Comparison of ENCODE assay signal across 10 cellular contexts in genomic region chr4:109359040-109359646, GRCh38. TPM values are rescaled to one million over a fixed set of nuclear protein-coding genes. Genes with fewer than 3 reads are reported as not detected.
DNase-seq lines count a peak whose midpoint lies in the region; ATAC-seq and TF ChIP-seq lines count a peak whose summit lies in the region.
"Had no signal": no experiment of that assay in that cellular context is flagged by ENCODE, and none has a peak within 500 bp of the region (broad histone marks: within the 10 kb centered on the region; RNA-seq: fewer than 3 reads in every experiment).

No MANE protein-coding gene starts in this region.

- peaks cover 13% of the 10 kb centered on the region for H3K27me3 Mint-ChIP-seq in activated naive CD4-positive, alpha-beta T cell treated with anti-CD3 and anti-CD28 coated beads for 36 hours (ENCODE audit: low read depth)
- H3K27me3 Mint-ChIP-seq in activated CD8-positive, alpha-beta T cell treated with anti-CD3 and anti-CD28 coated beads, Interleukin-2, amount 10 ng/mL, durations not matched to agents 7 days and 5 days (ENCODE audit: low read depth) = peaks cover 54% of the 10 kb centered on the region
- peaks cover 8 to 20% of the 10 kb centered on the region in 2 donors for H3K27me3 Mint-ChIP-seq in stimulated activated naive B cell treated with anti-CD40 and anti-IgM and Interleukin-4, amounts not matched to agents 10 μg/mL and 1 μg/mL and 100 μg/mL, for 72 hours

- H3K79me2 ChIP-seq in smooth muscle cell (ENCODE audit: low read depth) = no peaks in the 10 kb centered on the region

- CTCF ChIA-PET in activated naive CD4-positive, alpha-beta T cell treated with anti-CD3 and anti-CD28 coated beads for 36 hours (lab: Charles Lee) = interaction anchor here (0.7 to 1.1 kb wide), 2 partner anchors 11 to 479 kb away, joined by 3 to 4 read pairs; no protein-coding TSS in a partner anchor
- CTCF ChIA-PET in activated CD8-positive, alpha-beta T cell treated with anti-CD3 and anti-CD28 coated beads, Interleukin-2, amount 10 ng/mL, durations not matched to agents 7 days and 5 days (lab: Charles Lee) = interaction anchor here (1.4 to 2.4 kb wide), 2 partner anchors 47 to 60 kb away, joined by 4 to 7 read pairs; no protein-coding TSS in a partner anchor
- CTCF ChIA-PET in HEK293T (lab: Yijun Ruan, JAX) = no interaction called here

- H3K27ac ChIP-seq in smooth muscle cell (ENCODE audit: low read depth) = no peak overlapping the region
- H3K27ac ChIP-seq: Peyer's patch had no signal

- intact Hi-C loops in activated naive CD4-positive, alpha-beta T cell treated with anti-CD3 and anti-CD28 coated beads for 36 hours (cut with micrococcal nuclease) = no loop called here

- H4K20me1 ChIP-seq in smooth muscle cell (ENCODE audit: low read depth) = no peaks in the 10 kb centered on the region

- DNase-seq in activated naive CD4-positive, alpha-beta T cell treated with anti-CD3 and anti-CD28 coated beads for 36 hours = peak; percentile 23
- no peak for DNase-seq in activated naive CD4-positive, alpha-beta T cell (lab: John Stamatoyannopoulos, UW)
- peak; percentile 78 for DNase-seq in activated CD8-positive, alpha-beta T cell treated with anti-CD3 and anti-CD28 coated beads, Interleukin-2, amount 10 ng/mL, durations not matched to agents 7 days and 5 days
- no peak for DNase-seq in stimulated activated naive B cell treated with anti-CD40 and anti-IgM and Interleukin-4, amounts not matched to agents 10 μg/mL and 1 μg/mL and 100 μg/mL, for 72 hours
- DNase-seq in HEK293T (ENCODE audit: extremely low spot score) (no peak), smooth muscle cell (lab: John Stamatoyannopoulos, UW; ENCODE audit: unreplicated experiment) (no peak), occipital lobe (lab: John Stamatoyannopoulos, UW) (no peak)
- DNase-seq: caudate nucleus, Peyer's patch had no signal

- H3K36me3 Mint-ChIP-seq in activated naive CD4-positive, alpha-beta T cell treated with anti-CD3 and anti-CD28 coated beads for 36 hours (ENCODE audit: low read depth) = no peaks in the 10 kb centered on the region
- peaks cover 26% of the 10 kb centered on the region for H3K36me3 Mint-ChIP-seq in activated CD8-positive, alpha-beta T cell treated with anti-CD3 and anti-CD28 coated beads, Interleukin-2, amount 10 ng/mL, durations not matched to agents 7 days and 5 days (ENCODE audit: low read depth)
- H3K36me3 Mint-ChIP-seq in stimulated activated naive B cell treated with anti-CD40 and anti-IgM and Interleukin-4, amounts not matched to agents 10 μg/mL and 1 μg/mL and 100 μg/mL, for 72 hours = no peaks in the 10 kb centered on the region

- H3F3A ChIP-seq in smooth muscle cell (ENCODE audit: low read depth) = no peaks in the 10 kb centered on the region

- WGBS in smooth muscle cell (ENCODE audit: low lambda C conversion rate) = 81% methylated on average over 3 of the region's 3 CpGs

- no peaks in the 10 kb centered on the region for H3K9me3 ChIP-seq in smooth muscle cell (replicated peaks; ENCODE audit: low read depth)
- H3K9me3 ChIP-seq: Peyer's patch had no signal

- POLR2A ChIA-PET in activated CD8-positive, alpha-beta T cell treated with anti-CD3 and anti-CD28 coated beads, Interleukin-2, amount 10 ng/mL, durations not matched to agents 7 days and 5 days (lab: Charles Lee) = no interaction called here
- POLR2A ChIA-PET in HEK293T (lab: Yijun Ruan, JAX) = no interaction called here

- H3K4me2 ChIP-seq in smooth muscle cell = no peak overlapping the region

- H3K4me1 ChIP-seq in smooth muscle cell (ENCODE audit: low read depth) = no peaks in the 10 kb centered on the region
- H3K4me1 ChIP-seq: Peyer's patch had no signal

- no peak overlapping the region for H3K27ac Mint-ChIP-seq in activated naive CD4-positive, alpha-beta T cell treated with anti-CD3 and anti-CD28 coated beads for 36 hours
- peak overlapping the region; percentile 93 for H3K27ac Mint-ChIP-seq in activated CD8-positive, alpha-beta T cell treated with anti-CD3 and anti-CD28 coated beads, Interleukin-2, amount 10 ng/mL, durations not matched to agents 7 days and 5 days
- no peak overlapping the region for H3K27ac Mint-ChIP-seq in stimulated activated naive B cell treated with anti-CD40 and anti-IgM and Interleukin-4, amounts not matched to agents 10 μg/mL and 1 μg/mL and 100 μg/mL, for 72 hours

- peaks cover 4% of the 10 kb centered on the region for H3K27me3 ChIP-seq in smooth muscle cell (ENCODE audit: low read depth)
- H3K27me3 ChIP-seq: Peyer's patch had no signal

- H3K9ac ChIP-seq in smooth muscle cell (ENCODE audit: low read depth) = no peak overlapping the region

- no peak overlapping the region for H3K4me3 Mint-ChIP-seq in activated naive CD4-positive, alpha-beta T cell treated with anti-CD3 and anti-CD28 coated beads for 36 hours
- peak overlapping the region; percentile 56 for H3K4me3 Mint-ChIP-seq in activated CD8-positive, alpha-beta T cell treated with anti-CD3 and anti-CD28 coated beads, Interleukin-2, amount 10 ng/mL, durations not matched to agents 7 days and 5 days
- no peak overlapping the region for H3K4me3 Mint-ChIP-seq in stimulated activated naive B cell treated with anti-CD40 and anti-IgM and Interleukin-4, amounts not matched to agents 10 μg/mL and 1 μg/mL and 100 μg/mL, for 72 hours

- ATAC-seq in HG03103 (IDR thresholded peaks at IDR 0.05; ENCODE audit: low read depth, unreplicated experiment) = peak; percentile 57
- ATAC-seq in activated CD8-positive, alpha-beta T cell treated with anti-CD3 and anti-CD28 coated beads, Interleukin-2, amount 10 ng/mL, durations not matched to agents 7 days and 5 days = peak; percentile 90
- peak; percentile 56 to 65 for ATAC-seq in stimulated activated naive B cell treated with anti-CD40 and anti-IgM and Interleukin-4, amounts not matched to agents 10 μg/mL and 1 μg/mL and 100 μg/mL, for 72 hours (replicated peaks)

- no peaks in the 10 kb centered on the region for H3K36me3 ChIP-seq in smooth muscle cell (ENCODE audit: low read depth)
- H3K36me3 ChIP-seq: Peyer's patch had no signal

- peaks cover 27% of the 10 kb centered on the region for H3K4me1 Mint-ChIP-seq in activated naive CD4-positive, alpha-beta T cell treated with anti-CD3 and anti-CD28 coated beads for 36 hours (ENCODE audit: low read depth)
- H3K4me1 Mint-ChIP-seq in activated CD8-positive, alpha-beta T cell treated with anti-CD3 and anti-CD28 coated beads, Interleukin-2, amount 10 ng/mL, durations not matched to agents 7 days and 5 days (ENCODE audit: low read depth) = peaks cover 52% of the 10 kb centered on the region
- H3K4me1 Mint-ChIP-seq in stimulated activated naive B cell treated with anti-CD40 and anti-IgM and Interleukin-4, amounts not matched to agents 10 μg/mL and 1 μg/mL and 100 μg/mL, for 72 hours = peaks cover 2 to 4% of the 10 kb centered on the region in 2 donors

- H2AFZ ChIP-seq in smooth muscle cell (ENCODE audit: low read depth) = no peak overlapping the region

- H3K4me3 ChIP-seq in smooth muscle cell = no peak overlapping the region
- H3K4me3 ChIP-seq: Peyer's patch had no signal

- TF ChIP-seq CTCF in smooth muscle cell (IDR thresholded peaks at IDR 0.05; ENCODE audit: borderline replicate concordance, insufficient read depth, poor library complexity, severe bottlenecking) = no peak

- no peaks in the 10 kb centered on the region for H3K9me3 Mint-ChIP-seq in activated naive CD4-positive, alpha-beta T cell treated with anti-CD3 and anti-CD28 coated beads for 36 hours
- H3K9me3 Mint-ChIP-seq in activated CD8-positive, alpha-beta T cell treated with anti-CD3 and anti-CD28 coated beads, Interleukin-2, amount 10 ng/mL, durations not matched to agents 7 days and 5 days (ENCODE audit: insufficient read depth) = peaks cover 7% of the 10 kb centered on the region
- H3K9me3 Mint-ChIP-seq in stimulated activated naive B cell treated with anti-CD40 and anti-IgM and Interleukin-4, amounts not matched to agents 10 μg/mL and 1 μg/mL and 100 μg/mL, for 72 hours = no peaks in the 10 kb centered on the region

TF ChIP-seq in HEK293T, 16 proteins besides CTCF, POLR2A, EP300 and RAD21:
- TF ChIP-seq PKNOX1 (IDR thresholded peaks at IDR 0.05) (no peak), SP1 (IDR thresholded peaks at IDR 0.05) (no peak), FOXM1 (IDR thresholded peaks at IDR 0.05; ENCODE audit: borderline replicate concordance) (no peak)

RNA-seq across cellular contexts. Expression of gene COL25A1, which starts 56.7 kb away (rescaled TPM):
- total RNA-seq in activated naive CD4-positive, alpha-beta T cell treated with anti-CD3 and anti-CD28 coated beads for 36 hours = not detected
- total RNA-seq in activated CD8-positive, alpha-beta T cell treated with anti-CD3 and anti-CD28 coated beads, Interleukin-2, amount 10 ng/mL, durations not matched to agents 7 days and 5 days = not detected
- total RNA-seq in smooth muscle cell = 4.7 and 16.7 TPM in 2 replicates
- 2.8 and 2.9 TPM in 2 replicates for polyA plus RNA-seq in smooth muscle cell
- 6.4 TPM for total RNA-seq in occipital lobe

Comparison
In these comparisons a context has a peak if more than half of its experiments do, and no peak if none do; other contexts are left out.
1. DNase-seq: peak in activated naive CD4-positive, alpha-beta T cell treated with anti-CD3 and anti-CD28 coated beads for 36 hours (single experiment) and activated CD8-positive, alpha-beta T cell treated with anti-CD3 and anti-CD28 coated beads, Interleukin-2, amount 10 ng/mL, durations not matched to agents 7 days and 5 days (single experiment); none in activated naive CD4-positive, alpha-beta T cell (0 of 4), stimulated activated naive B cell treated with anti-CD40 and anti-IgM and Interleukin-4, amounts not matched to agents 10 μg/mL and 1 μg/mL and 100 μg/mL, for 72 hours (single experiment), HEK293T (single experiment), smooth muscle cell (single experiment) and occipital lobe (single experiment).
2. Peak in every context shown above with its lines, with median percentiles within 50 percentile points of each other: ATAC-seq.